In genomic region chr10:74049995-74050394, GRCh38 we compare ENCODE assay signal across 1 cellular context.
TF ChIP-seq lines count a peak whose summit lies in the region.

No MANE protein-coding gene starts in this region.

TF ChIP-seq in HepG2, 621 proteins besides CTCF, POLR2A, EP300 and RAD21:
- TF ChIP-seq ZNF441 (CRISPR knock-in tag; IDR thresholded peaks at IDR 0.05; ENCODE audit: borderline replicate concordance) = no peak
- no peak for TF ChIP-seq RFX3 (CRISPR knock-in tag; IDR thresholded peaks at IDR 0.05)
- TF ChIP-seq GATAD2A (CRISPR knock-in tag; IDR thresholded peaks at IDR 0.05) = no peak
- no peak for TF ChIP-seq THYN1 (CRISPR knock-in tag; IDR thresholded peaks at IDR 0.05; ENCODE audit: borderline replicate concordance, low read depth)
- no peak for TF ChIP-seq PRDM4 (CRISPR knock-in tag; IDR thresholded peaks at IDR 0.05; ENCODE audit: borderline replicate concordance)
- no peak for TF ChIP-seq NRL (CRISPR knock-in tag; IDR thresholded peaks at IDR 0.05; ENCODE audit: borderline replicate concordance)
- no peak for TF ChIP-seq ZNF160 (CRISPR knock-in tag; IDR thresholded peaks at IDR 0.05)
- TF ChIP-seq ZBTB21 (CRISPR knock-in tag; IDR thresholded peaks at IDR 0.05) = no peak
- TF ChIP-seq CSRNP2 (CRISPR knock-in tag; conservative IDR thresholded peaks at IDR 0.05; ENCODE audit: low read depth) = no peak
- no peak for TF ChIP-seq ZNF614 (CRISPR knock-in tag; IDR thresholded peaks at IDR 0.05; ENCODE audit: borderline replicate concordance)
- no peak for TF ChIP-seq ZNF101 (CRISPR knock-in tag; IDR thresholded peaks at IDR 0.05; ENCODE audit: borderline replicate concordance, low read depth)
